10 cellular contexts compared by ENCODE assay signal in the genomic region with DNA sequence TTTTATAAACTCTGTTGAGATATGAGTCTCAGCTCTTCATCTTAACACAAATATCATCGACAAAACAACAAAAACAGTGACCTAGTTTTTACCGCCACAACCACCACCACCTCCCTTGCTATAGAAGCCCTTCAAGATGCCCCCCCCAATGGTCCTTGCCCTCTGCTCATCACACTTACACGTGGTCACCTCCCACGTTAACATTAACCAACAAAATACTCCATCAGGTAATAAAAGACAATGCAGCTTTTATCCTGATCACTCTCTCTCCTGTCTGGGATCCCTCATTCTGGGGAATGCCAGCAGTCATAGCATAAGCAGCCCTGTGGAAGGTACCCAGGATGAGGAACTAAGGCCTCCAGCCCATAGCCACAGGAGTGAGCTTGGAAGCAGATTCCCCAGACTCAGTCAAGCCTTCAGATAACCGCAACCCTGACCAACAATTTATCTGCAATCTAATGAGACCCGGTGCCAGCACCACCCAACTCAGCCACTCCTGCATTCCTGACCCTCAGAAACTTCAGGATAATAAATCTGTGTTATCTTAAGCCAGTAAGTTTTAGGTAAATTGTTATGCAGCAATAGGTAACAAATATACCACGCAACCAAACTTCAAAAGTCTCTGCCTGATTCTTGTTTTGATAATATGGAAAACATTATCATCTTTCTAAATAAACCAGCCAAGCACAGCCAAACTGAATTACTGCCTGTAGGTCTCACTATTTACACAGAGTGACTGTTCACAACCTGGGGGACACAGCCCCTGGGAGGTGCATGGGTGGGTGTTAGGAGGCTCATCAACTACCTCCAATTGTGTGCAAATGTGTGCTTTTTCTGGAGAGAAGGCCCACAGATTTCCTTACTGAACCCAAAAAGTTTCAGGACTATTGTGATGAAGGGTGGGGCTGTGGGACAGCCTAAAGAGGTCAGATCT. TPM values are rescaled to one million over a fixed set of nuclear protein-coding genes. Genes with fewer than 3 reads are reported as not detected.
DNase-seq lines count a peak whose midpoint lies in the region; ATAC-seq and TF ChIP-seq lines count a peak whose summit lies in the region.
"Had no signal": no experiment of that assay in that cellular context is flagged by ENCODE, and none has a peak within 500 bp of the region (broad histone marks: within the 10 kb centered on the region; RNA-seq: fewer than 3 reads in every experiment).

No MANE protein-coding gene starts in this region.

- TF ChIP-seq POLR2A in spleen (IDR thresholded peaks at IDR 0.05), result no peak

- peak overlapping the region; percentile 34 to 78 for H3K27ac ChIP-seq in right atrium auricular region
- H3K27ac ChIP-seq in spleen, result peak overlapping the region; percentile 35 to 98 (median 94)
- H3K27ac ChIP-seq in SJCRH30, result no peak overlapping the region

- H3K27me3 ChIP-seq in right atrium auricular region, result no peaks in the 10 kb centered on the region
- no peaks in the 10 kb centered on the region for H3K27me3 ChIP-seq in spleen (replicated peaks in 1 of 7)
- no peaks in the 10 kb centered on the region for H3K27me3 ChIP-seq in SJCRH30

- TF ChIP-seq CTCF in right atrium auricular region (IDR thresholded peaks at IDR 0.05), result no peak
- no peak for TF ChIP-seq CTCF in spleen (IDR thresholded peaks at IDR 0.05 in 8 of 11, conservative IDR thresholded peaks at IDR 0.05 in 3 of 11)

- peak; percentile 71 for DNase-seq in HT-29 (ENCODE audit: low spot score)
- DNase-seq in T-helper 2 cell treated with Interferon-gamma antibody and Interleukin-4, amounts not matched to agents 5 μg/mL and 100 μg/mL, for 36 hours (ENCODE audit: low spot score), result no peak
- no peak for DNase-seq in right atrium auricular region (ENCODE audit: low spot score)
- peak; percentile 36 for DNase-seq in spleen
- DNase-seq in SJCRH30, result no peak
- DNase-seq in NCI-H1092 (lab: John Stamatoyannopoulos, UW), result no peak
- no peak for DNase-seq in activated effector memory CD4-positive, alpha-beta T cell treated with anti-CD3 and anti-CD28 coated beads, Interleukin-2, amount 50 U/mL, for 16 hours
- DNase-seq: NCI-H510A had no signal

- no peaks in the 10 kb centered on the region for H3K9me3 ChIP-seq in right atrium auricular region
- no peaks in the 10 kb centered on the region for H3K9me3 ChIP-seq in spleen
- no peaks in the 10 kb centered on the region for H3K9me3 ChIP-seq in SJCRH30 (replicated peaks)

- H3K4me1 ChIP-seq in right atrium auricular region (peaks cover 0 to 51% of the 10 kb centered on the region in 2 donors), spleen (peaks cover 26 to 100% (median 86%) of the 10 kb centered on the region in 6 donors), SJCRH30 (peaks cover 8% of the 10 kb centered on the region)

- H3K27ac Mint-ChIP-seq in T-helper 2 cell treated with Interferon-gamma antibody and Interleukin-4, amounts not matched to agents 5 μg/mL and 100 μg/mL, for 36 hours, result no peak overlapping the region
- H3K27ac Mint-ChIP-seq: memory B cell had no signal

- intact Hi-C loops in spleen (cut with DNase I; ENCODE audit: low total_unique reads), result no loop called here

- H3K4me1 Mint-ChIP-seq in T-helper 2 cell treated with Interferon-gamma antibody and Interleukin-4, amounts not matched to agents 5 μg/mL and 100 μg/mL, for 36 hours (ENCODE audit: low read depth), result peaks cover 16% of the 10 kb centered on the region

- H3K4me3 ChIP-seq in right atrium auricular region (peak overlapping the region in 1 of 2 donors; percentile 45), spleen (peak overlapping the region in 1 of 8 donors; percentile 40), SJCRH30 (no peak overlapping the region)

- peaks cover 2% of the 10 kb centered on the region for H3K36me3 Mint-ChIP-seq in T-helper 2 cell treated with Interferon-gamma antibody and Interleukin-4, amounts not matched to agents 5 μg/mL and 100 μg/mL, for 36 hours (ENCODE audit: low read depth)

- peaks cover 4% of the 10 kb centered on the region for H3K36me3 ChIP-seq in right atrium auricular region
- H3K36me3 ChIP-seq in spleen, result peaks cover 0 to 68% (median 5%) of the 10 kb centered on the region in 6 donors
- H3K36me3 ChIP-seq in SJCRH30, result no peaks in the 10 kb centered on the region

- no peak for ATAC-seq in HG02870 (IDR thresholded peaks at IDR 0.05; ENCODE audit: unreplicated experiment)

- WGBS in spleen, 5 donors, result 70 to 83% (median 72%) methylated on average over 7 of the region's 7 CpGs

- H3K4me3 Mint-ChIP-seq in T-helper 2 cell treated with Interferon-gamma antibody and Interleukin-4, amounts not matched to agents 5 μg/mL and 100 μg/mL, for 36 hours, result peak overlapping the region; percentile 16
- H3K4me3 Mint-ChIP-seq: memory B cell had no signal

- H3K9me3 Mint-ChIP-seq in T-helper 2 cell treated with Interferon-gamma antibody and Interleukin-4, amounts not matched to agents 5 μg/mL and 100 μg/mL, for 36 hours, result no peaks in the 10 kb centered on the region
- H3K9me3 Mint-ChIP-seq: memory B cell had no signal

- no peaks in the 10 kb centered on the region for H3K27me3 Mint-ChIP-seq in T-helper 2 cell treated with Interferon-gamma antibody and Interleukin-4, amounts not matched to agents 5 μg/mL and 100 μg/mL, for 36 hours (ENCODE audit: low read depth)
- H3K27me3 Mint-ChIP-seq: memory B cell had no signal

RNA-seq across cellular contexts. Expression of gene PECAM1, which starts 6.1 kb away (rescaled TPM):
- total RNA-seq in HT-29 (2014; rRNA removed; shearing (Covaris generic)), result 0.57 and 2.2 TPM in 2 replicates
- total RNA-seq in right atrium auricular region, result 100 to 1,000 TPM in 1 of 2 donors, 10 to 100 TPM in 1; 77.5 to 153 TPM
- 100 to 1,000 TPM; 184 to 318 (median 215) TPM for total RNA-seq in spleen
- 10 to 100 TPM; 18.5 to 30.3 (median 21.0) TPM for polyA plus RNA-seq in spleen
- 0.49 and 0.68 TPM in 2 replicates for total RNA-seq in SJCRH30 (2014; rRNA removed; shearing (Covaris generic))

Comparison
In these comparisons a context has a peak if more than half of its experiments do, and no peak if none do; other contexts are left out.
1. DNase-seq: peak in HT-29 (single experiment) and spleen (single experiment); none in T-helper 2 cell treated with Interferon-gamma antibody and Interleukin-4, amounts not matched to agents 5 μg/mL and 100 μg/mL, for 36 hours (single experiment), right atrium auricular region (single experiment), SJCRH30 (0 of 2), NCI-H1092 (single experiment) and activated effector memory CD4-positive, alpha-beta T cell treated with anti-CD3 and anti-CD28 coated beads, Interleukin-2, amount 50 U/mL, for 16 hours (single experiment).
2. RNA of gene PECAM1, which starts 6.1 kb away (total RNA-seq): 184 to 318 TPM in spleen and 77.5 to 153 TPM in right atrium auricular region; 0.57 to 2.2 TPM in HT-29 and 0.49 to 0.68 TPM in SJCRH30; every median in the first group is over 10 times any median in the second.